In the genomic region with DNA sequence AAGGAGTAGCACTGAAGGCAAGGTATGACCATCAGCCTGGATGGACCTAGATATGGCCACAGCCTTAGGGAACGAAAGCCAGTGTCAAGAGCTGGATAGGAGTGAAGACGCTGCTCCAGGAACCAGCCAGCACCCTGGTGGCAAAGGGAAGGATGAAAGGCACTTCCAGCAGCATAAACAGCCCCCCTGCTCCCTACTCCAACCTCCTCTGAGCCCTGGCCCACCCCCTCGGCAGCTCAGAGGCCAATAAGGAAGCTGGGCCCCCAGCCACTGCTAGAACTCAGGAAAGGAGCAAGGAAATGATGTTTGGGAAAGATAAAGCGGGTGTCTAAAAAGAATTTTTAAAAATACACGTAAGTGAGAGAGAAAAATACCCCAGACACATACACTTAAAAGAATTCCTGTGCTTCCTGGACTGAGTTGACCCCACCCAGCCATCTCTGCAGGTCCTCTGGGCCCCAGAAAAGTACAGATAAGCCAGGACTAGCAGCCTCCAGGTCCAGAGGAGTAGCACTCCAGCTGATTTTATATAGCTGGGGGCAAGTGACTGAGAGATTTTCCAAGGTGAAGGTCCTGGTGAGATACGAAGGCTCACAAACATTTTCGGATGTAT, we compare ENCODE assay signal across 30 cellular contexts.
A peak's percentile ranks its signal among the peaks of the same experiment; 100 is the strongest.
DNase-seq lines count a peak whose midpoint lies in the region; ATAC-seq and TF ChIP-seq lines count a peak whose summit lies in the region.
"Had no signal": no experiment of that assay in that cellular context is flagged by ENCODE, and none has a peak within 500 bp of the region (broad histone marks: within the 10 kb centered on the region; RNA-seq: fewer than 3 reads in every experiment).

No MANE protein-coding gene starts in this region.

- H3K4me3 ChIP-seq in adrenal gland: no peak overlapping the region
- H3K4me3 ChIP-seq in gastroesophageal sphincter: peak overlapping the region in 1 of 2 donors; percentile 32
- H3K4me3 ChIP-seq in left lung: peak overlapping the region in 1 of 2 donors; percentile 33
- H3K4me3 ChIP-seq in skeletal muscle tissue (ENCODE audit: low read length in 3 of 3): peak overlapping the region; percentile 22 to 51 (median 32)
- H3K4me3 ChIP-seq: GM23338, PC-9 had no signal

- H3K9ac ChIP-seq in skeletal muscle tissue (ENCODE audit: low read depth in 1 of 3, low read length in 3 of 3): peak overlapping the region in 1 of 3 donors; percentile 33

- no peaks in the 10 kb centered on the region for H3K9me3 ChIP-seq in adrenal gland (replicated peaks in 1 of 3)
- H3K9me3 ChIP-seq in gastroesophageal sphincter: no peaks in the 10 kb centered on the region
- H3K9me3 ChIP-seq in left lung: no peaks in the 10 kb centered on the region
- no peaks in the 10 kb centered on the region for H3K9me3 ChIP-seq in skeletal muscle tissue (ENCODE audit: control insufficient read depth in 3 of 3, low read length in 3 of 3)

- no peaks in the 10 kb centered on the region for H3K36me3 ChIP-seq in adrenal gland (replicated peaks in 1 of 2)
- H3K36me3 ChIP-seq in gastroesophageal sphincter: no peaks in the 10 kb centered on the region
- H3K36me3 ChIP-seq in left lung: no peaks in the 10 kb centered on the region
- no peaks in the 10 kb centered on the region for H3K36me3 ChIP-seq in skeletal muscle tissue (ENCODE audit: control insufficient read depth in 3 of 3, insufficient read depth in 3 of 3, low read length in 3 of 3)

- no peak for TF ChIP-seq EP300 in gastroesophageal sphincter (IDR thresholded peaks at IDR 0.05)

- intact Hi-C loops in adrenal gland (cut with DNase I) (no loop called here), left lung (cut with DNase I) (no loop called here)

- TF ChIP-seq POLR2A in adrenal gland (IDR thresholded peaks at IDR 0.05) (no peak), gastroesophageal sphincter (IDR thresholded peaks at IDR 0.05) (no peak)

- H3K27me3 ChIP-seq in adrenal gland (no peaks in the 10 kb centered on the region), gastroesophageal sphincter (no peaks in the 10 kb centered on the region), left lung (no peaks in the 10 kb centered on the region), skeletal muscle tissue (ENCODE audit: control insufficient read depth in 3 of 3, insufficient read depth in 3 of 3, low read length in 3 of 3) (peaks cover 0 to 3% (median 0%) of the 10 kb centered on the region in 3 donors)

- H3K4me1 ChIP-seq in adrenal gland (replicated peaks in 1 of 2): no peaks in the 10 kb centered on the region
- no peaks in the 10 kb centered on the region for H3K4me1 ChIP-seq in gastroesophageal sphincter
- H3K4me1 ChIP-seq in left lung: no peaks in the 10 kb centered on the region
- H3K4me1 ChIP-seq in skeletal muscle tissue (ENCODE audit: control insufficient read depth in 3 of 3, insufficient read depth in 3 of 3, low read length in 3 of 3): no peaks in the 10 kb centered on the region

- TF ChIP-seq CTCF in adrenal gland (IDR thresholded peaks at IDR 0.05) (no peak), gastroesophageal sphincter (IDR thresholded peaks at IDR 0.05) (no peak), left lung (IDR thresholded peaks at IDR 0.05) (no peak), GM10266 (IDR thresholded peaks at IDR 0.05; ENCODE audit: control insufficient read depth, insufficient read depth, low read depth, missing control alignments) (no peak)

- WGBS in adrenal gland, 4 donors: 57 to 70% (median 65%) methylated on average over 6 to 7 of the region's 7 CpGs
- 80 to 83% methylated on average over 1 to 2 of the region's 7 CpGs for WGBS in gastroesophageal sphincter (ENCODE audit: low coverage in 1 of 2), 2 donors

- ATAC-seq in gastroesophageal sphincter (peak; percentile 56), left lung (peak; percentile 32)
- ATAC-seq: activated CD8-positive, alpha-beta memory T cell treated with anti-CD3 and anti-CD28 coated beads, Interleukin-2, amount 10 ng/mL, durations not matched to agents 7 days and 5 days; activated T-cell treated with anti-CD3 and anti-CD28 coated beads, Interleukin-2, amount 50 U/mL, for 4 hours; GM23338; left lobe of liver; natural killer cell treated with Interleukin-12 subunit alpha and Interleukin-12 subunit beta and Interleukin-15 and Interleukin-18, amount 100 ng/mL, for 72 hours; T-helper 17 cell had no signal

- DNase-seq in adrenal gland: peak in 4 of 7 donors; percentile 13 to 61 (median 30)
- no peak for DNase-seq in left lung
- DNase-seq in GM10266 (ENCODE audit: extremely low spot score): no peak
- no peak for DNase-seq in GOT3 (lab: John Stamatoyannopoulos, UW)
- no peak for DNase-seq in NCI-H526 (lab: John Stamatoyannopoulos, UW)
- DNase-seq in activated CD8-positive, alpha-beta memory T cell treated with anti-CD3 and anti-CD28 coated beads for 24 hours: no peak
- DNase-seq: activated CD8-positive, alpha-beta memory T cell treated with anti-CD3 and anti-CD28 coated beads, Interleukin-2, amount 10 ng/mL, durations not matched to agents 7 days and 5 days; activated gamma-delta T cell; activated naive CD8-positive, alpha-beta T cell treated with anti-CD3 and anti-CD28 coated beads for 36 hours; activated T-cell treated with anti-CD3 and anti-CD28 coated beads, Interleukin-2, amount 50 U/mL, for 4 hours; caudate nucleus; CD4-positive, alpha-beta memory T cell; DND-41; hypothalamus; KG1; NCI-H1092 treated with DMSO at 0.1 percent for 48 hours; NCI-H1694 treated with DMSO at 0.1 percent for 48 hours; NCI-H2171 treated with DMSO at 0.1 percent for 48 hours; NCI-H524; occipital lobe; PC-9; SHP77; small intestine; stimulated activated naive CD4-positive, alpha-beta T cell treated with Interleukin-2 at 50 U/mL for 16 hours; T-helper 17 cell had no signal

- H3K27ac ChIP-seq in adrenal gland: peak overlapping the region in 1 of 5 donors; percentile 34
- H3K27ac ChIP-seq in gastroesophageal sphincter: peak overlapping the region in 1 of 4 donors; percentile 7
- peak overlapping the region in 1 of 2 donors; percentile 41 for H3K27ac ChIP-seq in left lung
- peak overlapping the region; percentile 18 for H3K27ac ChIP-seq in skeletal muscle tissue (ENCODE audit: low read depth, low read length)
- H3K27ac ChIP-seq: PC-9 had no signal

Comparison
In these comparisons a context has a peak if more than half of its experiments do, and no peak if none do; other contexts are left out.
1. DNase-seq: peak in adrenal gland (4 of 7); none in left lung (0 of 2), GM10266 (single experiment), GOT3 (single experiment), NCI-H526 (0 of 2) and activated CD8-positive, alpha-beta memory T cell treated with anti-CD3 and anti-CD28 coated beads for 24 hours (single experiment).
2. H3K4me3 ChIP-seq: peak in skeletal muscle tissue (3 of 3); none in adrenal gland (0 of 4).